9 cellular contexts compared by ENCODE assay signal in the genomic region with DNA sequence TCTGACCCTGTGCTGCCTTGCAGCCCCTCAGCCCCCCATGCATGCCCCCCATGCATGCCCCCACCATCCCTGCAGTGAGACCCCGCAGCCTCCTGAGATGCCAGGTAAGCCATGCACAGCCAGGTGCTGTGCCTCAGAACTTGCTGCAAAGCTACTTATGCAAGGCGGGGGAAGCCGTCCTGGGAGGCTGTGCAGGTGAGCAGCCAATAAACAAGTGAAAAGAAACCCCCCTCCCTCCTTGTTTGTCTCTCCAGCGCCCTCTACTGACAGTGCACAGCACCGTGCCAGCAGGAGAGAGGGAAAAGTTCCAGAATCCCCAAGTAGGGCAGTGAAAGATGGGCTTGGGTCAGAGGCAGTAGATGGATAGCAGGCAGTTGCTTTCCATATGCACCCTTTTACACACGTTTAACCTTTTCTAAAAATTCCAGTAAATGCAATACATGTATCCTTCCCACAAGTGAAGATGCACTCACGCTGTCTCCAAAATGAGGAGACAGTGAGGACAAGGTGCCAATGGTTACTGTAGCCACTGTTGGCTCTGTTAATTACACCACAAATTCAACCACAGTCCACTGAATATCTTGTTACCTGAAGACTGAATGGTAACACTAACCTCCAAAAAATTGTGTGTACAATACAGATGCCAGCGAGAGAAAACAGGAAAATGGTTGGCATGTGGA. TPM values are rescaled to one million over a fixed set of nuclear protein-coding genes. Genes with fewer than 3 reads are reported as not detected.
DNase-seq lines count a peak whose midpoint lies in the region; ATAC-seq, FAIRE-seq and TF ChIP-seq lines count a peak whose summit lies in the region.
"Had no signal": no experiment of that assay in that cellular context is flagged by ENCODE, and none has a peak within 500 bp of the region (broad histone marks: within the 10 kb centered on the region; RNA-seq: fewer than 3 reads in every experiment).

No MANE protein-coding gene starts in this region.

- peak; percentile 9 for ATAC-seq in GM19025 (IDR thresholded peaks at IDR 0.05; ENCODE audit: low read depth, unreplicated experiment)
- no peak for ATAC-seq in GM19328 (IDR thresholded peaks at IDR 0.05; ENCODE audit: unreplicated experiment)

- no peak overlapping the region for H3K27ac ChIP-seq in SK-N-SH (ENCODE audit: low read depth in 2 of 2, low read length in 1 of 2)
- H3K27ac ChIP-seq: SK-N-MC had no signal

- H2AFZ ChIP-seq in Loucy (ENCODE audit: low read length), result no peak overlapping the region
- no peak overlapping the region for H2AFZ ChIP-seq in SK-N-SH (ENCODE audit: low read depth)

- no peaks in the 10 kb centered on the region for H3K79me2 ChIP-seq in Loucy (ENCODE audit: insufficient read depth, low read length)
- no peaks in the 10 kb centered on the region for H3K79me2 ChIP-seq in SK-N-SH (ENCODE audit: insufficient read depth)

- H3K27me3 ChIP-seq in Loucy (ENCODE audit: insufficient read depth, low read length, poor library complexity, severe bottlenecking), result no peaks in the 10 kb centered on the region
- H3K27me3 ChIP-seq in SK-N-SH (ENCODE audit: insufficient read depth), result no peaks in the 10 kb centered on the region

- H3K4me3 ChIP-seq in Loucy (ENCODE audit: low read length, poor library complexity, severe bottlenecking) (peak overlapping the region; percentile 25), SK-N-SH (ENCODE audit: low read depth in 2 of 2, low read length in 1 of 2) (no peak overlapping the region)
- H3K4me3 ChIP-seq: SK-N-MC had no signal

- no peaks in the 10 kb centered on the region for H4K20me1 ChIP-seq in Loucy (ENCODE audit: insufficient read depth, low read length, poor library complexity, severe bottlenecking)
- H4K20me1 ChIP-seq in SK-N-SH (ENCODE audit: insufficient read depth), result no peaks in the 10 kb centered on the region

- no peaks in the 10 kb centered on the region for H3K9me2 ChIP-seq in Loucy (replicated peaks; ENCODE audit: low read depth, low read length)
- H3K9me2 ChIP-seq in SK-N-SH, result no peaks in the 10 kb centered on the region

- POLR2A ChIA-PET in SK-N-SH (lab: Yijun Ruan, JAX), result no interaction called here

- no peak overlapping the region for H3K9ac ChIP-seq in Loucy (ENCODE audit: low read depth, low read length, poor library complexity, severe bottlenecking)
- no peak overlapping the region for H3K9ac ChIP-seq in SK-N-SH

- no peak for TF ChIP-seq EP300 in SK-N-SH (IDR thresholded peaks at IDR 0.05; ENCODE audit: borderline replicate concordance in 1 of 2, low read depth in 1 of 2, low read length in 1 of 2)

- DNase-seq in COLO829 (ENCODE audit: low spot score), result peak; percentile 56
- peak; percentile 63 for DNase-seq in SK-N-SH
- peak; percentile 58 for DNase-seq in glomerular visceral epithelial cell (ENCODE audit: extremely low spot score)
- DNase-seq in stimulated activated CD8-positive, alpha-beta memory T cell treated with anti-CD3 and anti-CD28 coated beads, Interleukin-4, amount 100 ng/mL, for 48 hours, result peak; percentile 67
- DNase-seq in GM12891 (ENCODE audit: insufficient read length, low spot score), result no peak

- no peak for TF ChIP-seq POLR2A in GM12891 (IDR thresholded peaks at IDR 0.05; ENCODE audit: low read depth, low read length)

- WGBS in SK-N-SH (ENCODE audit: low lambda C conversion rate), result 43% methylated on average over 8 of the region's 8 CpGs

- H3K4me2 ChIP-seq in Loucy (ENCODE audit: low read depth, low read length, poor library complexity, severe bottlenecking) (peak overlapping the region; percentile 55), SK-N-SH (no peak overlapping the region)

- H3F3A ChIP-seq in Loucy (ENCODE audit: low read depth) (no peaks in the 10 kb centered on the region), SK-N-SH (replicated peaks; ENCODE audit: insufficient read depth) (peaks cover 6% of the 10 kb centered on the region)

- FAIRE-seq in GM12891 (lab: Jason Lieb, UNC), result no peak

- H3K9me3 ChIP-seq in Loucy (ENCODE audit: insufficient read depth, low read depth, low read length) (no peaks in the 10 kb centered on the region), SK-N-SH (no peaks in the 10 kb centered on the region)

- TF ChIP-seq CTCF in Loucy (conservative IDR thresholded peaks at IDR 0.05; ENCODE audit: low read length) (peak; percentile 94), SK-N-SH (IDR thresholded peaks at IDR 0.05) (peak; percentile 73)

- H3K36me3 ChIP-seq in Loucy (ENCODE audit: insufficient read depth, low read length) (no peaks in the 10 kb centered on the region), SK-N-SH (replicated peaks in 1 of 2; ENCODE audit: control insufficient read depth in 1 of 2, insufficient read depth in 2 of 2, low read length in 1 of 2) (no peaks in the 10 kb centered on the region)

- H3K4me1 ChIP-seq in Loucy (ENCODE audit: insufficient read depth, low read length, poor library complexity, severe bottlenecking) (peaks cover 6% of the 10 kb centered on the region), SK-N-SH (ENCODE audit: control insufficient read depth in 1 of 2, insufficient read depth in 2 of 2, low read depth in 1 of 2, low read length in 1 of 2) (peaks cover 12 to 14% of the 10 kb centered on the region in 2 experiments)

- CTCF ChIA-PET in SK-N-SH (lab: Yijun Ruan, JAX), result interaction anchor here (0.8 to 6.3 kb wide), 9 partner anchors 8 to 187 kb away, joined by 3 to 45 read pairs (median 4); no protein-coding TSS in a partner anchor

- peak; percentile 52 for TF ChIP-seq RAD21 in SK-N-SH (IDR thresholded peaks at IDR 0.05; ENCODE audit: low read length)

TF ChIP-seq in SK-N-SH, 30 proteins besides CTCF, POLR2A, EP300 and RAD21:
- TF ChIP-seq, protein P1, sequence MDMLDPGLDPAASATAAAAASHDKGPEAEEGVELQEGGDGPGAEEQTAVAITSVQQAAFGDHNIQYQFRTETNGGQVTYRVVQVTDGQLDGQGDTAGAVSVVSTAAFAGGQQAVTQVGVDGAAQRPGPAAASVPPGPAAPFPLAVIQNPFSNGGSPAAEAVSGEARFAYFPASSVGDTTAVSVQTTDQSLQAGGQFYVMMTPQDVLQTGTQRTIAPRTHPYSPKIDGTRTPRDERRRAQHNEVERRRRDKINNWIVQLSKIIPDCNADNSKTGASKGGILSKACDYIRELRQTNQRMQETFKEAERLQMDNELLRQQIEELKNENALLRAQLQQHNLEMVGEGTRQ (IDR thresholded peaks at IDR 0.05; ENCODE audit: borderline replicate concordance, low read depth, low read length), result no peak
- TF ChIP-seq SMC3 (IDR thresholded peaks at IDR 0.05; ENCODE audit: low read depth, low read length), result peak; percentile 52
TF ChIP-seq in SK-N-SH: peak in this region for 1.

TF ChIP-seq in GM12891, 5 proteins besides CTCF, POLR2A, EP300 and RAD21:
- TF ChIP-seq POLR2AphosphoS5 (IDR thresholded peaks at IDR 0.05; ENCODE audit: low read depth, low read length) (no peak), PAX5 (IDR thresholded peaks at IDR 0.05; ENCODE audit: insufficient read depth, low read length, severe bottlenecking) (no peak), TAF1 (IDR thresholded peaks at IDR 0.05; ENCODE audit: low read depth, low read length) (no peak), POU2F2 (IDR thresholded peaks at IDR 0.05; ENCODE audit: low read depth, low read length) (no peak), SPI1 (IDR thresholded peaks at IDR 0.05; ENCODE audit: low read depth, low read length) (no peak)

RNA-seq across cellular contexts. Expression of a gene that starts 18.0 kb away (rescaled TPM):
- 11.8 and 16.0 TPM in 2 replicates for polyA plus RNA-seq in SK-N-SH (2012; rRNA removed)
- polyA plus RNA-seq in SK-N-SH (2012; cell fraction: cytosol; rRNA removed), result 4.8 and 7.6 TPM in 2 replicates
- polyA plus RNA-seq in SK-N-SH (2012; cell fraction: nucleus; rRNA removed), result 31.4 and 61.9 TPM in 2 replicates
- 68.7 TPM for polyA plus RNA-seq in GM12891 (2012; ENCODE audit: low read depth, missing spikeins)

RNA-seq across cellular contexts. Expression of a gene that starts 46.7 kb away (rescaled TPM):
- polyA plus RNA-seq in SK-N-SH (2012; rRNA removed), result 0.21 and 0.46 TPM in 2 replicates
- 0.04 and 0.08 TPM in 2 replicates for polyA plus RNA-seq in SK-N-SH (2012; cell fraction: cytosol; rRNA removed)
- polyA plus RNA-seq in SK-N-SH (2012; cell fraction: nucleus; rRNA removed), result 0.72 and 0.73 TPM in 2 replicates
- not detected for polyA plus RNA-seq in GM12891 (2012; ENCODE audit: low read depth, missing spikeins)

RNA-seq across cellular contexts. Expression of a gene that starts 57.2 kb away (rescaled TPM):
- not detected in 2 replicates for polyA plus RNA-seq in SK-N-SH (2012; rRNA removed)
- polyA plus RNA-seq in SK-N-SH (2012; cell fraction: cytosol; rRNA removed), result not detected in 2 replicates
- polyA plus RNA-seq in SK-N-SH (2012; cell fraction: nucleus; rRNA removed), result not detected in 2 replicates
- polyA plus RNA-seq in GM12891 (2012; ENCODE audit: low read depth, missing spikeins), result not detected
